Comparison of ENCODE assay signal across 17 cellular contexts in genomic region chr2:120514521-120514920, GRCh38.
DNase-seq lines count a peak whose midpoint lies in the region; ATAC-seq, FAIRE-seq and TF ChIP-seq lines count a peak whose summit lies in the region.
"Had no signal": no experiment of that assay in that cellular context is flagged by ENCODE, and none has a peak within 500 bp of the region (broad histone marks: within the 10 kb centered on the region; RNA-seq: fewer than 3 reads in every experiment).

No MANE protein-coding gene starts in this region.

- TF ChIP-seq EP300 in sigmoid colon (IDR thresholded peaks at IDR 0.05), result no peak

- H3K27ac ChIP-seq in kidney (ENCODE audit: low read depth in 2 of 2, low read length in 2 of 2), result no peak overlapping the region
- H3K27ac ChIP-seq in sigmoid colon, result no peak overlapping the region
- H3K27ac ChIP-seq: SJSA1 had no signal

- 82 to 86% methylated on average over 8 of the region's 8 CpGs for WGBS in sigmoid colon, 2 donors

- no peak overlapping the region for H3K9ac ChIP-seq in kidney (ENCODE audit: low read length in 2 of 2)

- no peak for TF ChIP-seq POLR2A in sigmoid colon (IDR thresholded peaks at IDR 0.05)

- no peak for TF ChIP-seq CTCF in kidney (IDR thresholded peaks at IDR 0.05; ENCODE audit: borderline replicate concordance, extremely low read depth, insufficient read depth)
- no peak for TF ChIP-seq CTCF in sigmoid colon (IDR thresholded peaks at IDR 0.05)

- peak; percentile 33 for DNase-seq in NCI-H510A treated with DMSO at 0.1 percent for 48 hours (lab: John Stamatoyannopoulos, UW)
- DNase-seq in NCI-H510A (lab: John Stamatoyannopoulos, UW), result no peak
- peak; percentile 45 for DNase-seq in H7
- DNase-seq in kidney, result peak; percentile 37
- peak; percentile 41 for DNase-seq in sigmoid colon
- no peak for DNase-seq in iPS-NIHi11 (ENCODE audit: low spot score)
- DNase-seq: DMS79 treated with DMSO at 0.1 percent for 48 hours; MG63; NCI-H187; NCI-H2227 treated with DMSO at 0.1 percent for 48 hours; NCI-H524; NCI-H774; NK-92 treated with Interleukin-12 subunit alpha and Interleukin-12 subunit beta, amount 100 ng/mL, for 24 hours had no signal

- no peaks in the 10 kb centered on the region for H3K36me3 ChIP-seq in H7 (replicated peaks; ENCODE audit: control insufficient read depth, insufficient read depth, low read length)
- no peaks in the 10 kb centered on the region for H3K36me3 ChIP-seq in kidney (ENCODE audit: control insufficient read depth in 1 of 2, insufficient read depth in 2 of 2, low read length in 2 of 2)
- no peaks in the 10 kb centered on the region for H3K36me3 ChIP-seq in sigmoid colon
- H3K36me3 ChIP-seq: MG63, SJSA1 had no signal

- H3K4me3 ChIP-seq in H7 (ENCODE audit: insufficient read depth, low read depth, low read length), result no peak overlapping the region
- no peak overlapping the region for H3K4me3 ChIP-seq in kidney (ENCODE audit: low read length in 2 of 2)
- no peak overlapping the region for H3K4me3 ChIP-seq in sigmoid colon
- H3K4me3 ChIP-seq: MG63, SJSA1 had no signal

- ATAC-seq in HG03135 (IDR thresholded peaks at IDR 0.05; ENCODE audit: unreplicated experiment), result no peak
- ATAC-seq in HG03521 (IDR thresholded peaks at IDR 0.05; ENCODE audit: unreplicated experiment), result no peak

- FAIRE-seq in kidney (lab: Jason Lieb, UNC), result no peak
- FAIRE-seq: H1 had no signal

- H3K4me1 ChIP-seq in kidney (ENCODE audit: control insufficient read depth in 1 of 2, insufficient read depth in 1 of 2, low read depth in 1 of 2, low read length in 2 of 2) (no peaks in the 10 kb centered on the region), sigmoid colon (no peaks in the 10 kb centered on the region)

- H3K27me3 ChIP-seq in H7 (ENCODE audit: control insufficient read depth, insufficient read depth, low read length) (peaks cover 1% of the 10 kb centered on the region), sigmoid colon (peaks cover 0 to 4% (median 0%) of the 10 kb centered on the region in 3 donors)
- H3K27me3 ChIP-seq: MG63 had no signal

- H3K9me3 ChIP-seq in kidney (ENCODE audit: control insufficient read depth in 1 of 2, low read length in 2 of 2) (no peaks in the 10 kb centered on the region), sigmoid colon (no peaks in the 10 kb centered on the region)
- H3K9me3 ChIP-seq: MG63, SJSA1 had no signal

- intact Hi-C loops in kidney (cut with DNase I), result no loop called here
- intact Hi-C loops in sigmoid colon (cut with DNase I), result no loop called here

Comparison
In these comparisons a context has a peak if more than half of its experiments do, and no peak if none do; other contexts are left out.
1. DNase-seq: peak in NCI-H510A treated with DMSO at 0.1 percent for 48 hours (single experiment), H7 (single experiment), kidney (single experiment) and sigmoid colon (single experiment); none in NCI-H510A (single experiment) and iPS-NIHi11 (single experiment).